11 cellular contexts compared by ENCODE assay signal in genomic region chr6:166553563-166554271, GRCh38. TPM values are rescaled to one million over a fixed set of nuclear protein-coding genes. Genes with fewer than 3 reads are reported as not detected.
A peak's percentile ranks its signal among the peaks of the same experiment; 100 is the strongest.
DNase-seq lines count a peak whose midpoint lies in the region; ATAC-seq and TF ChIP-seq lines count a peak whose summit lies in the region.
"Had no signal": no experiment of that assay in that cellular context is flagged by ENCODE, and none has a peak within 500 bp of the region (broad histone marks: within the 10 kb centered on the region; RNA-seq: fewer than 3 reads in every experiment).

No MANE protein-coding gene starts in this region.

- H3K27ac ChIP-seq in caudate nucleus (ENCODE audit: low read depth, low read length) = peak overlapping the region; percentile 11
- peak overlapping the region in 2 of 4 donors; percentile 7 to 49 for H3K27ac ChIP-seq in Peyer's patch

- peaks cover 6% of the 10 kb centered on the region for H3K9me3 ChIP-seq in skeletal muscle satellite cell (replicated peaks; ENCODE audit: low read length)
- H3K9me3 ChIP-seq in Peyer's patch = no peaks in the 10 kb centered on the region

- TF ChIP-seq POLR2A in Peyer's patch (IDR thresholded peaks at IDR 0.05) = no peak

- H3K36me3 Mint-ChIP-seq in stimulated activated memory B cell treated with anti-CD40 and anti-IgM and Interleukin-4, amounts not matched to agents 10 μg/mL and 1 μg/mL and 100 μg/mL, for 72 hours = peaks cover 4% of the 10 kb centered on the region
- peaks cover 0 to under 1% of the 10 kb centered on the region in 2 donors for H3K36me3 Mint-ChIP-seq in activated T-cell treated with anti-CD3 and anti-CD28 coated beads, Interleukin-2, amount 50 U/mL, for 72 hours (ENCODE audit: insufficient read depth in 2 of 2)

- no peaks in the 10 kb centered on the region for H3K27me3 Mint-ChIP-seq in stimulated activated memory B cell treated with anti-CD40 and anti-IgM and Interleukin-4, amounts not matched to agents 10 μg/mL and 1 μg/mL and 100 μg/mL, for 72 hours
- peaks cover 12% of the 10 kb centered on the region for H3K27me3 Mint-ChIP-seq in activated T-cell treated with anti-CD3 and anti-CD28 coated beads, Interleukin-2, amount 50 U/mL, for 72 hours (ENCODE audit: low read depth)

- H3K36me3 ChIP-seq in skeletal muscle satellite cell (ENCODE audit: insufficient read depth, low read length) (peaks cover 17% of the 10 kb centered on the region), Peyer's patch (no peaks in the 10 kb centered on the region)

- H3K4me2 ChIP-seq in skeletal muscle satellite cell (ENCODE audit: low read length) = peak overlapping the region; percentile 64

- no peak for TF ChIP-seq CTCF in HFF-Myc (IDR thresholded peaks at IDR 0.05; ENCODE audit: low read depth, low read length, missing control alignments)
- TF ChIP-seq CTCF in Peyer's patch (IDR thresholded peaks at IDR 0.05) = no peak

- no peak overlapping the region for H3K4me3 Mint-ChIP-seq in stimulated activated memory B cell treated with anti-CD40 and anti-IgM and Interleukin-4, amounts not matched to agents 10 μg/mL and 1 μg/mL and 100 μg/mL, for 72 hours
- no peak overlapping the region for H3K4me3 Mint-ChIP-seq in activated T-cell treated with anti-CD3 and anti-CD28 coated beads, Interleukin-2, amount 50 U/mL, for 72 hours
- H3K4me3 Mint-ChIP-seq: stimulated activated naive B cell treated with anti-CD40 and anti-IgM and Interleukin-4, amounts not matched to agents 10 μg/mL and 1 μg/mL and 100 μg/mL, for 72 hours had no signal

- H3K9ac ChIP-seq in skeletal muscle satellite cell (ENCODE audit: low read depth, low read length) = peak overlapping the region; percentile 74

- H3K27me3 ChIP-seq in skeletal muscle satellite cell (ENCODE audit: control insufficient read depth, insufficient read depth, low read length) = no peaks in the 10 kb centered on the region
- H3K27me3 ChIP-seq in Peyer's patch = no peaks in the 10 kb centered on the region

- H3K4me1 Mint-ChIP-seq in stimulated activated memory B cell treated with anti-CD40 and anti-IgM and Interleukin-4, amounts not matched to agents 10 μg/mL and 1 μg/mL and 100 μg/mL, for 72 hours = peaks cover 6% of the 10 kb centered on the region
- H3K4me1 Mint-ChIP-seq in activated T-cell treated with anti-CD3 and anti-CD28 coated beads, Interleukin-2, amount 50 U/mL, for 72 hours (ENCODE audit: low read depth) = peaks cover 11% of the 10 kb centered on the region

- peaks cover 59% of the 10 kb centered on the region for H3K4me1 ChIP-seq in skeletal muscle satellite cell (ENCODE audit: control insufficient read depth, insufficient read depth, low read length)
- no peaks in the 10 kb centered on the region for H3K4me1 ChIP-seq in Peyer's patch

- no peaks in the 10 kb centered on the region for H3K9me3 Mint-ChIP-seq in stimulated activated memory B cell treated with anti-CD40 and anti-IgM and Interleukin-4, amounts not matched to agents 10 μg/mL and 1 μg/mL and 100 μg/mL, for 72 hours
- H3K9me3 Mint-ChIP-seq in activated T-cell treated with anti-CD3 and anti-CD28 coated beads, Interleukin-2, amount 50 U/mL, for 72 hours = peaks cover 0 to 2% of the 10 kb centered on the region in 2 donors
- H3K9me3 Mint-ChIP-seq: stimulated activated naive B cell treated with anti-CD40 and anti-IgM and Interleukin-4, amounts not matched to agents 10 μg/mL and 1 μg/mL and 100 μg/mL, for 72 hours had no signal

- no peak for DNase-seq in HFF-Myc (ENCODE audit: extremely low read depth, low read depth)
- DNase-seq in caudate nucleus (lab: John Stamatoyannopoulos, UW) = peak in 12 of 61 donors; percentile 24 to 83 (median 44)
- DNase-seq in inferior parietal cortex (ENCODE audit: extremely low spot score) = peak; percentile 55
- no peak for DNase-seq in Peyer's patch
- DNase-seq in NCI-H345 (lab: John Stamatoyannopoulos, UW) = no peak
- DNase-seq in activated T-cell treated with anti-CD3 and anti-CD28 coated beads, Interleukin-2, amount 50 U/mL, for 72 hours = no peak
- DNase-seq: activated T-cell treated with anti-CD3 and anti-CD28 coated beads, Interleukin-2, amount 50 U/mL, for 1 hour; NCI-H1105 treated with DMSO at 0.1 percent for 48 hours; stimulated activated naive B cell treated with anti-CD40 and anti-IgM and Interleukin-4, amounts not matched to agents 10 μg/mL and 1 μg/mL and 100 μg/mL, for 72 hours had no signal

- 0 out of 2 replicates have a peak overlapping the region, but pooled peaks have one; percentile 4 for H3K4me3 ChIP-seq in HFF-Myc (replicated peaks; ENCODE audit: low read depth, low read length)
- H3K4me3 ChIP-seq in skeletal muscle satellite cell (ENCODE audit: low read length) = no peak overlapping the region
- H3K4me3 ChIP-seq in Peyer's patch = no peak overlapping the region

- ATAC-seq in stimulated activated memory B cell treated with anti-CD40 and anti-IgM and Interleukin-4, amounts not matched to agents 10 μg/mL and 1 μg/mL and 100 μg/mL, for 72 hours = no peak
- no peak for ATAC-seq in activated T-cell treated with anti-CD3 and anti-CD28 coated beads, Interleukin-2, amount 50 U/mL, for 72 hours (replicated peaks in 1 of 2)
- ATAC-seq: stimulated activated naive B cell treated with anti-CD40 and anti-IgM and Interleukin-4, amounts not matched to agents 10 μg/mL and 1 μg/mL and 100 μg/mL, for 72 hours had no signal

- no peak overlapping the region for H3K27ac Mint-ChIP-seq in stimulated activated memory B cell treated with anti-CD40 and anti-IgM and Interleukin-4, amounts not matched to agents 10 μg/mL and 1 μg/mL and 100 μg/mL, for 72 hours
- H3K27ac Mint-ChIP-seq in activated T-cell treated with anti-CD3 and anti-CD28 coated beads, Interleukin-2, amount 50 U/mL, for 72 hours = no peak overlapping the region
- H3K27ac Mint-ChIP-seq: stimulated activated naive B cell treated with anti-CD40 and anti-IgM and Interleukin-4, amounts not matched to agents 10 μg/mL and 1 μg/mL and 100 μg/mL, for 72 hours had no signal

RNA-seq across cellular contexts. Expression of gene RAMACL, which starts 32.8 kb away (rescaled TPM):
- 2.6 and 3.5 TPM in 2 replicates for total RNA-seq in skeletal muscle satellite cell (2012; rRNA removed)
- total RNA-seq in Peyer's patch = 1 to 10 TPM in 3 of 4 donors, not detected in 1; 1.1 to 1.5 (median 1.1) TPM
- 1 to 10 TPM in 1 of 2 donors, under 1 TPM in 1; 0.95 to 1.4 TPM for total RNA-seq in activated T-cell treated with anti-CD3 and anti-CD28 coated beads, Interleukin-2, amount 50 U/mL, for 72 hours
